Comparison of ENCODE assay signal across 8 cellular contexts in the genomic region with DNA sequence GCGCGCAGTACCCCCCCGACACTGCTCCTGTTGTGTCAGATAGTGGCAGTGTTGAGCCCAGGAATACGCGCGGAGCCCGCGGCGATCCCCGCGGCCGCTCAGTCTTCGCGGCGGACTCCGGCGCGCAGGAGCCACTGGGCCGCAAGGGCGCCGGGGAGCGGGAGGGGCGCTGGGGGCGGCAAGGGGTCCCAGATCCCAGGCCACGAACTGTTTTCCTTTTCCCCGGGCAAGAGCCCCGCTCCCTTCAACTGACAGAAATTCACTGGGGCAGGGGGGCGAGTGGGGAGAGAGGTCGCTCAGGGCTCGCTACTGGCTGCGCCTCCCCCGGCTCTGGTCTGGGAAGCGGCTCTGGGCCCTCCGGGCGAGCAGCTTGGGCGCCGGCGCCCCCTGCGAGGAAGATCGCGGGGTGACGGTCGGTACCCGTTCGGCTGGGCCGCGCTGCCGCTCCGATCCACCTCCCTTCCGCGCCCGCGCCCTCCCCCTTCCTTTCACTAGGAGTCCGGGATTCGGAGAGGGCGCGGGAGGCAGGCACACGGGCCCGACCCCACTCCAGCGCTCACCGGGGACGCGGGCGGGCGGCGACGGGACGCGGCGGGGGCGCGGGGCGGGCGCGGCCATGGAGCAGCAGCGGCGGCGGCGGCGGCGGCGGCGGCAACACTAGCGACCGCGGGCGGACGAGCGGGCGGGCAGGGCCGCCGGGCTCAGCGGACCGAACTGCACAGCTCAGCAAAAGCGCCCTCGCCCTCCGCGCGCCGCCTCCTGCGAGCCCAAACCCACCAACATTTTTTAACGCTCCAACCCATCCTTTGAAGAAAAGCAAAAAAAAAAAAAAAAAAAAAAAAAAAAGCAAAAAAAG. TPM values are rescaled to one million over a fixed set of nuclear protein-coding genes. Genes with fewer than 3 reads are reported as not detected.
DNase-seq lines count a peak whose midpoint lies in the region; FAIRE-seq and TF ChIP-seq lines count a peak whose summit lies in the region.

No MANE protein-coding gene starts in this region.

- H3K27ac Mint-ChIP-seq in HFFc6 (no peak overlapping the region), progenitor cell of endocrine pancreas (peak overlapping the region; percentile 43)

- H3K9me3 Mint-ChIP-seq in HFFc6 (no peaks in the 10 kb centered on the region), progenitor cell of endocrine pancreas (ENCODE audit: low read depth) (no peaks in the 10 kb centered on the region)

- FAIRE-seq in urothelium cell line (lab: Jason Lieb, UNC): no peak

- H3K4me3 ChIP-seq in GM12865 (ENCODE audit: low read depth, low read length) (peak overlapping the region; percentile 77), adrenal gland (peak overlapping the region in 3 of 4 donors; percentile 18 to 64 (median 56)), left ventricle myocardium inferior (peak overlapping the region; percentile 91)

- intact Hi-C loops in adrenal gland (cut with DNase I): loop anchor here in 1 of 2 donors (10.0 kb wide), 1 partner anchor 536 kb away; no protein-coding TSS in a partner anchor
- intact Hi-C loops in left ventricle myocardium inferior (cut with micrococcal nuclease): loop anchor here (5.0 to 10.0 kb wide), 2 partner anchors 218 to 276 kb away; no protein-coding TSS in a partner anchor

- TF ChIP-seq CTCF in GM12865 (IDR thresholded peaks at IDR 0.05; ENCODE audit: insufficient read depth, low read depth, low read length, missing control alignments) (peak; percentile 65), HFFc6 (IDR thresholded peaks at IDR 0.05) (peak; percentile 76), adrenal gland (IDR thresholded peaks at IDR 0.05) (peak; percentile 38 to 57 (median 52)), left ventricle myocardium inferior (IDR thresholded peaks at IDR 0.05; ENCODE audit: borderline replicate concordance) (peak; percentile 72), progenitor cell of endocrine pancreas (IDR thresholded peaks at IDR 0.05; ENCODE audit: unreplicated experiment) (peak; percentile 65)

- H3K27me3 ChIP-seq in adrenal gland (no peaks in the 10 kb centered on the region), left ventricle myocardium inferior (ENCODE audit: low read depth) (no peaks in the 10 kb centered on the region)

- no peaks in the 10 kb centered on the region; the same call in none of the 2 replicates for H3K27me3 Mint-ChIP-seq in HFFc6 (ENCODE audit: insufficient read depth)
- H3K27me3 Mint-ChIP-seq in progenitor cell of endocrine pancreas: peaks cover 2% of the 10 kb centered on the region

- no peaks in the 10 kb centered on the region for H3K36me3 Mint-ChIP-seq in HFFc6 (ENCODE audit: low read depth)
- no peaks in the 10 kb centered on the region for H3K36me3 Mint-ChIP-seq in progenitor cell of endocrine pancreas (ENCODE audit: insufficient read depth)

- WGBS in adrenal gland, 4 donors: 0 to 1% (median 1%) methylated on average over 28 to 102 of the region's 102 CpGs

- H3K27ac ChIP-seq in adrenal gland: peak overlapping the region; percentile 30 to 88 (median 75)
- peak overlapping the region; percentile 98 for H3K27ac ChIP-seq in left ventricle myocardium inferior (replicated peaks)

- no peaks in the 10 kb centered on the region for H3K36me3 ChIP-seq in adrenal gland (replicated peaks in 1 of 2)
- no peaks in the 10 kb centered on the region for H3K36me3 ChIP-seq in left ventricle myocardium inferior

- H3K4me1 Mint-ChIP-seq in HFFc6 (ENCODE audit: low read depth): no peaks in the 10 kb centered on the region; the same call in none of the 2 replicates
- peaks cover 7% of the 10 kb centered on the region for H3K4me1 Mint-ChIP-seq in progenitor cell of endocrine pancreas (ENCODE audit: low read depth)

- peak in 1 of 2 donors; percentile 54 for TF ChIP-seq POLR2A in adrenal gland (IDR thresholded peaks at IDR 0.05)

- DNase-seq in GM12865 (ENCODE audit: low read depth): peak; percentile 93
- peak; percentile 76 for DNase-seq in HFFc6
- peak; percentile 66 for DNase-seq in MV-4-11 (lab: John Stamatoyannopoulos, UW)
- DNase-seq in SKM-1 (lab: John Stamatoyannopoulos, UW; ENCODE audit: unreplicated experiment): peak; percentile 32
- DNase-seq in adrenal gland: peak; percentile 77 to 93 (median 82)
- DNase-seq in left ventricle myocardium inferior: peak; percentile 87
- peak; percentile 64 for DNase-seq in progenitor cell of endocrine pancreas (ENCODE audit: low spot score, unreplicated experiment)
- DNase-seq in urothelium cell line (ENCODE audit: low spot score): peak; percentile 86

- H3K4me3 Mint-ChIP-seq in HFFc6 (peak overlapping the region; percentile 71), progenitor cell of endocrine pancreas (ENCODE audit: low read depth) (no peak overlapping the region)

- H3K9me3 ChIP-seq in adrenal gland (replicated peaks in 1 of 3) (no peaks in the 10 kb centered on the region), left ventricle myocardium inferior (replicated peaks) (no peaks in the 10 kb centered on the region)

- no peaks in the 10 kb centered on the region for H3K4me1 ChIP-seq in adrenal gland (replicated peaks in 1 of 2)
- H3K4me1 ChIP-seq in left ventricle myocardium inferior: peaks cover 41% of the 10 kb centered on the region

RNA-seq across cellular contexts. Expression of gene SETBP1, which starts 1.4 kb away (rescaled TPM):
- total RNA-seq in HFFc6 (2021; fragmentation: NEBNext Ultra II Directional; extraction: Animal tissue kit (Norgen Biotek cat#: 25700)): under 1 TPM; 0.03 to 0.40 (median 0.09) TPM
- total RNA-seq in adrenal gland (10 to 100 TPM in 5 of 8 donors, 1 to 10 TPM in 3; 7.9 to 18.0 (median 11.9) TPM), left ventricle myocardium inferior (10.3 TPM), progenitor cell of endocrine pancreas (30.8 and 32.2 TPM in 2 replicates)
- polyA plus RNA-seq in adrenal gland: 1 to 10 TPM; 1.2 to 2.8 (median 2.6) TPM

Comparison
In these comparisons a context has a peak if more than half of its experiments do, and no peak if none do; other contexts are left out.
1. Peak in every context shown above with its lines: DNase-seq, H3K4me3 ChIP-seq and H3K27ac ChIP-seq.
2. DNase-seq: peak in every context shown above with its lines; median percentile 93 in GM12865; 87 in left ventricle myocardium inferior; 86 in urothelium cell line; 82 in adrenal gland; 76 in HFFc6; 66 in MV-4-11; 64 in progenitor cell of endocrine pancreas; 32 in SKM-1.